ENCODE assay signal across 11 cellular contexts in the genomic region with DNA sequence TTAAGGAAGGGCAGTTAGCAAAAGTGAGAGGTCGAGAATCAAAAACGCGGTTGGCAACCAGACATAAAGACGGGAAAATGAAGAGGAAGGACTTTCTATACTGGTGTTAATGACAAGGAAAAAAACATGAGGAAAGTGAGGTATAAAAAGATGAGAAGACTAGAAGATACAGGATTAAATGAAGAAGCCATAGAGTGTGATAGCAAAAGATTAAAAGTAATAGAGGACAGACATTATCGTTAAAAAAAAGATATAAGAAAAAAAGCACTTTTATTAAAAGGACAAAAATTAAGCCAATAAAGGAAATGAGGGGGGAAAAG. TPM values are rescaled to one million over a fixed set of nuclear protein-coding genes. Genes with fewer than 3 reads are reported as not detected.
A peak's percentile ranks its signal among the peaks of the same experiment; 100 is the strongest.
DNase-seq lines count a peak whose midpoint lies in the region; ATAC-seq and TF ChIP-seq lines count a peak whose summit lies in the region.
"Had no signal": no experiment of that assay in that cellular context is flagged by ENCODE, and none has a peak within 500 bp of the region (broad histone marks: within the 10 kb centered on the region; RNA-seq: fewer than 3 reads in every experiment).

No MANE protein-coding gene starts in this region.

- H3K9ac ChIP-seq in GM23248 (no peak overlapping the region), stomach smooth muscle (ENCODE audit: low read length in 2 of 2) (no peak overlapping the region)

- TF ChIP-seq CTCF in Panc1 (IDR thresholded peaks at IDR 0.05) (no peak), hepatocyte (IDR thresholded peaks at IDR 0.05; ENCODE audit: poor library complexity) (no peak)

- H4K20me1 ChIP-seq in GM23248 (ENCODE audit: insufficient read depth) (no peaks in the 10 kb centered on the region), hepatocyte (ENCODE audit: insufficient read depth, poor library complexity, severe bottlenecking) (peaks cover 11% of the 10 kb centered on the region)

- in situ Hi-C loops in GM23248 (cut with MboI) (loop anchor here (5.0 kb wide), 1 partner anchor 85 kb away; no protein-coding TSS in a partner anchor), Panc1 (cut with HindIII; ENCODE audit: low pct_unique_long_range_greater_than_20kb, low sequenced_read_pairs) (no loop called here)

- POLR2A ChIA-PET in Panc1 (lab: Charles Lee): interaction anchor here (0.6 kb wide), 1 partner anchor 416 kb away, joined by 4 read pairs; no protein-coding TSS in a partner anchor

- H3K27me3 ChIP-seq in GM23248 (replicated peaks; ENCODE audit: insufficient read depth) (no peaks in the 10 kb centered on the region), Panc1 (ENCODE audit: control insufficient read depth, insufficient read depth, low read length) (no peaks in the 10 kb centered on the region), hepatocyte (no peaks in the 10 kb centered on the region), stomach smooth muscle (ENCODE audit: control insufficient read depth in 1 of 2, insufficient read depth in 2 of 2, low read length in 2 of 2) (no peaks in the 10 kb centered on the region)

- no peak overlapping the region for H3K4me2 ChIP-seq in GM23248 (ENCODE audit: unreplicated experiment)
- H3K4me2 ChIP-seq in hepatocyte: no peak overlapping the region

- ATAC-seq in Panc1 (no peak), HG03439 (IDR thresholded peaks at IDR 0.05; ENCODE audit: unreplicated experiment) (no peak)

- BruUV-seq in Panc1 (replicated peaks; lab: Mats Ljungman, UMichigan): no TSS peak

- 98 to 99% methylated on average over 5 of the region's 5 CpGs for WGBS in GM23248 (ENCODE audit: low coverage in 1 of 2, low lambda C conversion rate in 2 of 2, missing lambda C conversion rate in 2 of 2), 2 experiments
- 96% methylated on average over 5 of the region's 5 CpGs for WGBS in hepatocyte (ENCODE audit: low lambda C conversion rate, missing lambda C conversion rate)

- H3F3A ChIP-seq in GM23248 (ENCODE audit: insufficient read depth): peaks cover 23% of the 10 kb centered on the region

- CTCF ChIA-PET in Panc1 (lab: Charles Lee): no interaction called here

- H3K4me1 ChIP-seq in GM23248 (ENCODE audit: insufficient read depth): peaks cover 24% of the 10 kb centered on the region
- H3K4me1 ChIP-seq in Panc1 (ENCODE audit: control insufficient read depth, insufficient read depth, low read length): peaks cover 23% of the 10 kb centered on the region
- H3K4me1 ChIP-seq in hepatocyte (ENCODE audit: insufficient read depth): peaks cover 16% of the 10 kb centered on the region
- peaks cover 7% of the 10 kb centered on the region for H3K4me1 ChIP-seq in stomach smooth muscle (ENCODE audit: control insufficient read depth, insufficient read depth, low read length)

- DNase-seq in GM23248 (no peak), Panc1 (ENCODE audit: low read depth, low spot score) (no peak), hepatocyte (ENCODE audit: low spot score) (no peak), amygdala (lab: John Stamatoyannopoulos, UW) (no peak), T-helper 9 cell (no peak)
- DNase-seq in activated effector memory CD4-positive, alpha-beta T cell treated with anti-CD3 and anti-CD28 coated beads, Interleukin-2, amount 50 U/mL, for 16 hours: no peak
- DNase-seq: activated CD4-positive, alpha-beta T cell treated with anti-CD3 and anti-CD28 coated beads, Interleukin-2, amount 50 U/mL, for 1 hour; MV-4-11 had no signal

- H3K27ac ChIP-seq in GM23248: no peak overlapping the region
- H3K27ac ChIP-seq in Panc1 (ENCODE audit: low read length): peak overlapping the region; percentile 93
- H3K27ac ChIP-seq in hepatocyte: peak overlapping the region; percentile 98
- peak overlapping the region; percentile 94 for H3K27ac ChIP-seq in stomach smooth muscle (ENCODE audit: low read length)

- no peaks in the 10 kb centered on the region for H3K9me3 ChIP-seq in GM23248 (ENCODE audit: low read depth)
- no peaks in the 10 kb centered on the region for H3K9me3 ChIP-seq in Panc1 (ENCODE audit: control insufficient read depth, insufficient read depth, low read depth, low read length)
- H3K9me3 ChIP-seq in hepatocyte (ENCODE audit: low read depth): no peaks in the 10 kb centered on the region
- H3K9me3 ChIP-seq in stomach smooth muscle (ENCODE audit: control insufficient read depth in 2 of 2, low read length in 2 of 2): no peaks in the 10 kb centered on the region
- H3K9me3 ChIP-seq: SJSA1 had no signal

- intact Hi-C loops in Panc1 (cut with micrococcal nuclease; ENCODE audit: unreplicated experiment): loop anchor here (10.0 kb wide), 2 partner anchors 212 to 472 kb away; no protein-coding TSS in a partner anchor

- H3K79me2 ChIP-seq in GM23248 (ENCODE audit: insufficient read depth) (peaks cover 20% of the 10 kb centered on the region), hepatocyte (peaks cover 21% of the 10 kb centered on the region)

- H2AFZ ChIP-seq in GM23248 (peak overlapping the region; percentile 88), hepatocyte (peak overlapping the region; percentile 83)

- H3K4me3 ChIP-seq in GM23248 (no peak overlapping the region), Panc1 (ENCODE audit: low read depth in 2 of 2, low read length in 2 of 2) (no peak overlapping the region), hepatocyte (no peak overlapping the region), stomach smooth muscle (ENCODE audit: low read length in 2 of 2) (peak overlapping the region in 1 of 2 donors; percentile 63)

- H3K9me2 ChIP-seq in GM23248 (ENCODE audit: insufficient read depth) (no peaks in the 10 kb centered on the region), hepatocyte (replicated peaks; ENCODE audit: insufficient read depth) (no peaks in the 10 kb centered on the region)

- H3K36me3 ChIP-seq in GM23248 (ENCODE audit: low read depth): no peaks in the 10 kb centered on the region
- H3K36me3 ChIP-seq in Panc1 (ENCODE audit: control insufficient read depth, insufficient read depth, low read length): no peaks in the 10 kb centered on the region
- H3K36me3 ChIP-seq in hepatocyte (replicated peaks; ENCODE audit: insufficient read depth, low read depth): no peaks in the 10 kb centered on the region
- no peaks in the 10 kb centered on the region for H3K36me3 ChIP-seq in stomach smooth muscle (ENCODE audit: control insufficient read depth in 2 of 2, insufficient read depth in 2 of 2, low read length in 2 of 2)
- H3K36me3 ChIP-seq: SJSA1 had no signal

RNA-seq across cellular contexts. Expression of a gene that starts 1.7 kb away (rescaled TPM):
- 22.0 and 25.5 TPM in 2 replicates for total RNA-seq in GM23248 (2014; rRNA removed; shearing (Covaris generic))
- polyA plus RNA-seq in GM23248 (2016; fragmentation: Nextera tagmentation; extraction: Ambion mirVana) (40.0 and 43.0 TPM in 2 replicates), hepatocyte (47.7 and 48.2 TPM in 2 replicates)
- total RNA-seq in Panc1 (2021; ENCODE audit: unreplicated experiment) (16.3 TPM), hepatocyte (23.7 and 29.3 TPM in 2 replicates)
- polyA plus RNA-seq in Panc1 (2012; ENCODE audit: insufficient read length): 23.7 TPM
